8 cellular contexts compared by ENCODE assay signal in genomic region chr4:183506389-183506735, GRCh38. TPM values are rescaled to one million over a fixed set of nuclear protein-coding genes. Genes with fewer than 3 reads are reported as not detected.
DNase-seq lines count a peak whose midpoint lies in the region; ATAC-seq, FAIRE-seq and TF ChIP-seq lines count a peak whose summit lies in the region.

No MANE protein-coding gene starts in this region.

- H4K20me1 ChIP-seq in GM12878 (ENCODE audit: control insufficient read depth, insufficient read depth): no peaks in the 10 kb centered on the region

- H3K36me3 Mint-ChIP-seq in activated T-cell treated with anti-CD3 and anti-CD28 coated beads, Interleukin-2, amount 50 U/mL, for 72 hours (ENCODE audit: insufficient read depth in 2 of 2): peaks cover 5 to 12% of the 10 kb centered on the region in 2 donors

- H3K9me3 ChIP-seq in GM12878 (replicated peaks; ENCODE audit: control insufficient read depth, insufficient read depth, low read length): no peaks in the 10 kb centered on the region
- H3K9me3 ChIP-seq in tibial artery: no peaks in the 10 kb centered on the region

- peak overlapping the region; percentile 90 to 98 for H3K4me3 Mint-ChIP-seq in activated T-cell treated with anti-CD3 and anti-CD28 coated beads, Interleukin-2, amount 50 U/mL, for 72 hours

- no peak for FAIRE-seq in GM12878 (lab: Jason Lieb, UNC)

- peak overlapping the region; percentile 93 for H3K27ac Mint-ChIP-seq in activated T-cell treated with anti-CD3 and anti-CD28 coated beads, Interleukin-2, amount 50 U/mL, for 72 hours

- H3K4me1 ChIP-seq in GM12878 (ENCODE audit: control insufficient read depth, insufficient read depth, low read length): peaks cover 3% of the 10 kb centered on the region; the same call in 1 of the 2 replicates
- H3K4me1 ChIP-seq in tibial artery: peaks cover 0 to 19% (median 3%) of the 10 kb centered on the region in 4 donors

- SMC1A ChIA-PET in GM12878 (lab: Charles Lee; ENCODE audit: uncharacterized antibody, unreplicated experiment): no interaction called here

- no peak for TF ChIP-seq EP300 in GM12878 (IDR thresholded peaks at IDR 0.05; ENCODE audit: borderline replicate concordance in 1 of 2, control insufficient read depth in 1 of 2, low read depth in 2 of 2, low read length in 2 of 2)

- BruUV-seq in GM12878 (replicated peaks; lab: Mats Ljungman, UMichigan): TSS peak; percentile 69

- POLR2A ChIA-PET in GM12878 (lab: Charles Lee): interaction anchor here (0.5 kb wide), 1 partner anchor 232 kb away, joined by 5 read pairs; no protein-coding TSS in a partner anchor

- no peaks in the 10 kb centered on the region for H3K27me3 ChIP-seq in GM12878 (replicated peaks in 1 of 2; ENCODE audit: control insufficient read depth in 2 of 2, insufficient read depth in 2 of 2, low read length in 1 of 2)
- no peaks in the 10 kb centered on the region for H3K27me3 ChIP-seq in tibial artery

- peaks cover 31% of the 10 kb centered on the region for H3K79me2 ChIP-seq in GM12878 (ENCODE audit: control insufficient read depth, insufficient read depth, low read length)

- H3K27ac ChIP-seq in GM12878 (ENCODE audit: control insufficient read depth, insufficient read depth) (peak overlapping the region; percentile 85), tibial artery (peak overlapping the region; percentile 92 to 94)

- 1% methylated on average over 14 of the region's 14 CpGs for WGBS in GM12878 (ENCODE audit: insufficient coverage, insufficient replicate concordance, low lambda C conversion rate, missing lambda C conversion rate)
- WGBS in lower leg skin, 2 donors: 0 to 1% methylated on average over 12 to 14 of the region's 14 CpGs

- intact Hi-C loops in GM12878 (cut with micrococcal nuclease; ENCODE audit: unreplicated experiment): loop anchor here (10.0 kb wide), 2 partner anchors 208 to 222 kb away; no protein-coding TSS in a partner anchor
- intact Hi-C loops in lower leg skin (cut with DNase I; ENCODE audit: low total_unique reads): no loop called here
- intact Hi-C loops in tibial artery (cut with DNase I; ENCODE audit: low total_unique reads): no loop called here

- peak overlapping the region; percentile 82 for H3K4me3 ChIP-seq in GM12878
- H3K4me3 ChIP-seq in lower leg skin (ENCODE audit: low read depth, poor library complexity, severe bottlenecking): peak overlapping the region; percentile 100
- H3K4me3 ChIP-seq in tibial artery: peak overlapping the region; percentile 79 to 92

- no peak for DNase-seq in activated T-cell treated with anti-CD3 and anti-CD28 coated beads, Interleukin-2, amount 50 U/mL, for 72 hours
- no peak for DNase-seq in activated T-cell treated with anti-CD3 and anti-CD28 coated beads, Interleukin-2, amount 50 U/mL, for 48 hours
- DNase-seq in GM12878 (ENCODE audit: low read depth, low spot score) (no peak), lower leg skin (ENCODE audit: low spot score in 2 of 2) (no peak), tibial artery (no peak), ureter (ENCODE audit: low spot score) (no peak), occipital lobe (lab: John Stamatoyannopoulos, UW) (no peak)

- H2AFZ ChIP-seq in GM12878 (ENCODE audit: control insufficient read depth, low read depth, low read length): peak overlapping the region; percentile 71

- no peaks in the 10 kb centered on the region for H3K27me3 Mint-ChIP-seq in activated T-cell treated with anti-CD3 and anti-CD28 coated beads, Interleukin-2, amount 50 U/mL, for 72 hours (ENCODE audit: low read depth)

- ATAC-seq in activated T-cell treated with anti-CD3 and anti-CD28 coated beads, Interleukin-2, amount 50 U/mL, for 72 hours (replicated peaks in 1 of 2): no peak
- ATAC-seq in GM12878 (no peak), HG03095 (IDR thresholded peaks at IDR 0.05; ENCODE audit: unreplicated experiment) (no peak)

- TF ChIP-seq POLR2A in GM12878 (IDR thresholded peaks at IDR 0.05; ENCODE audit: low read depth, low read length) (no peak), lower leg skin (IDR thresholded peaks at IDR 0.05) (no peak)

- peaks cover 34% of the 10 kb centered on the region for H3K4me1 Mint-ChIP-seq in activated T-cell treated with anti-CD3 and anti-CD28 coated beads, Interleukin-2, amount 50 U/mL, for 72 hours (ENCODE audit: low read depth)

- RAD21 ChIA-PET in GM12878 (lab: Charles Lee; ENCODE audit: unreplicated experiment): no interaction called here

- H3K4me2 ChIP-seq in GM12878 (ENCODE audit: control insufficient read depth, insufficient read depth): peak overlapping the region; percentile 87

- TF ChIP-seq CTCF in GM12878 (IDR thresholded peaks at IDR 0.05 in 2 of 3, conservative IDR thresholded peaks at IDR 0.05 in 1 of 3; ENCODE audit: control insufficient read depth in 2 of 3, extremely low read depth in 1 of 3, insufficient read depth in 1 of 3, low read depth in 3 of 3, low read length in 3 of 3): no peak
- TF ChIP-seq CTCF in lower leg skin (IDR thresholded peaks at IDR 0.05): no peak
- no peak for TF ChIP-seq CTCF in tibial artery (IDR thresholded peaks at IDR 0.05)

- no peaks in the 10 kb centered on the region for H3K9me3 Mint-ChIP-seq in activated T-cell treated with anti-CD3 and anti-CD28 coated beads, Interleukin-2, amount 50 U/mL, for 72 hours

- in situ Hi-C loops in GM12878 (cut with MboI): no loop called here

- CTCF ChIA-PET in GM12878 (lab: Yijun Ruan, JAX): no interaction called here

- TF ChIP-seq RAD21 in GM12878 (IDR thresholded peaks at IDR 0.05; ENCODE audit: insufficient read depth, low read depth, low read length): no peak

- H3K9ac ChIP-seq in GM12878 (ENCODE audit: control insufficient read depth, insufficient read depth, low read length): peak overlapping the region; percentile 78; the same call in 1 of the 2 replicates

- H3K36me3 ChIP-seq in GM12878 (ENCODE audit: control insufficient read depth in 2 of 2, insufficient read depth in 2 of 2, low read length in 1 of 2): peaks cover 0 to 4% of the 10 kb centered on the region in 2 experiments; a peak in 1 of 4 replicates
- peaks cover 0 to 12% (median 4%) of the 10 kb centered on the region in 3 donors for H3K36me3 ChIP-seq in tibial artery

TF ChIP-seq in GM12878, 131 proteins besides CTCF, POLR2A, EP300 and RAD21:
- TF ChIP-seq MXI1 (IDR thresholded peaks at IDR 0.05; ENCODE audit: low read depth, low read length): peak; percentile 97; the same call in 1 of the 2 replicates
- TF ChIP-seq MAX (IDR thresholded peaks at IDR 0.05; ENCODE audit: low read depth, low read length): 0 out of 2 replicates have a peak, but pooled peaks have one; percentile 8
- TF ChIP-seq NKRF (conservative IDR thresholded peaks at IDR 0.05): peak; percentile 98
- TF ChIP-seq SIN3A (IDR thresholded peaks at IDR 0.05; ENCODE audit: low read depth, low read length): peak; percentile 99
- TF ChIP-seq ETV6 (conservative IDR thresholded peaks at IDR 0.05 in 1 of 2, IDR thresholded peaks at IDR 0.05 in 1 of 2; ENCODE audit: borderline replicate concordance in 1 of 2, low read depth in 1 of 2): no peak

RNA-seq across cellular contexts. Expression of gene ING2, which starts 1.5 kb away (rescaled TPM):
- total RNA-seq in activated T-cell treated with anti-CD3 and anti-CD28 coated beads, Interleukin-2, amount 50 U/mL, for 72 hours: 10 to 100 TPM; 19.4 to 21.4 TPM
- 5.6 and 6.6 TPM in 2 replicates for total RNA-seq in GM12878 (2013; cell fraction: nucleolus; rRNA removed)
- 5.1 and 8.7 TPM in 2 replicates for total RNA-seq in GM12878 (2014; rRNA removed)
- 9.5 and 10.0 TPM in 2 replicates for total RNA-seq in GM12878 (2014; rRNA removed; fragmentation: Illumina TruSeq; extraction: Trizol)
- total RNA-seq in GM12878 (2021): 7.0 and 7.2 TPM in 2 replicates
- polyA plus RNA-seq in GM12878 (2011; ENCODE audit: low read depth): 8.1 TPM
- 12.1 and 20.0 TPM in 2 replicates for polyA plus RNA-seq in GM12878 (2011; rRNA removed)
- 4.6 TPM in 2 replicates for polyA plus RNA-seq in GM12878 (2011; cell fraction: cytosol; rRNA removed)
- polyA plus RNA-seq in GM12878 (2011; cell fraction: nucleus; rRNA removed): 4.6 and 6.1 TPM in 2 replicates
- polyA plus RNA-seq in GM12878 (2012): 11.1 and 14.5 TPM in 2 replicates
- 16.1 and 19.9 TPM in 2 replicates for polyA plus RNA-seq in GM12878 (2014; fragmentation: Illumina TruSeq; extraction: Trizol)
- 1 to 10 TPM; 3.3 to 6.6 TPM for polyA plus RNA-seq in GM12878 (2014; fragmentation: Nextera tagmentation; extraction: Ambion mirVana)
- 11.7 and 11.9 TPM in 2 replicates for polyA plus RNA-seq in GM12878 (2014; rRNA removed)
- polyA plus RNA-seq in GM12878 (2016; fragmentation: Nextera tagmentation; extraction: Ambion mirVana): 10 to 100 TPM; 13.6 to 15.4 TPM
- polyA minus RNA-seq in GM12878 (2011; rRNA and poly(A)+ RNA removed): 3.0 and 3.3 TPM in 2 replicates
- 2.6 and 3.3 TPM in 2 replicates for polyA minus RNA-seq in GM12878 (2011; cell fraction: cytosol; rRNA and poly(A)+ RNA removed)
- 3.3 and 3.4 TPM in 2 replicates for polyA minus RNA-seq in GM12878 (2011; cell fraction: nucleus; rRNA and poly(A)+ RNA removed)
- 10 to 100 TPM in 3 of 4 donors, 1 to 10 TPM in 1; 9.2 to 13.3 (median 11.0) TPM for total RNA-seq in lower leg skin
- total RNA-seq in ureter: 10.3 TPM
- total RNA-seq in occipital lobe: 26.4 TPM
